In the genomic region with DNA sequence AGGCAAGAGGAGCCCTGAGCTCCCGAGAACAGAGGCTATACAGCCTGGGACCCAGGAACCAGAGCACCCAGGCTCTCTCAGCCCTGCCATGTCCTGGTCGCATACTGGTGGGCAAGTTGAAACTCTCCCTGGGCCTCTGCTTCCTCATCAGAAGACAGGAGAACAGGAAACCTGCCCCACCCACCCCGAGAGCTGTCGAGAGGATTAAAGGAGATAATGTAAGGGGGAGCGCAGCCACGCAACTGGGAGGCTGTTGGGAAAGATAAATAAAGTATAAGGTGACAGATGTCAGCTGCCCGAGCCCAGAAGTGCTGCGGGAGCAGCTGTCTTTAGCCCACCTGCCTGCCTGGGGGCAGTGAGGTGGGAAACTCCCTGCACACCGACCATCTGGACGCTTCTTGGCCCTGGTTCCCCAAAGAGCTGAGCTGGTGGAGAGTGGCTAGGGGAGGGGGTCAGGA, we compare ENCODE assay signal across 1 cellular context.
TF ChIP-seq lines count a peak whose summit lies in the region.

No MANE protein-coding gene starts in this region.

TF ChIP-seq in K562, 482 proteins besides CTCF, POLR2A, EP300 and RAD21 (continued from another document and continues in another):
- peak; percentile 95 for TF ChIP-seq TCF3 (CRISPR knock-in tag; IDR thresholded peaks at IDR 0.05)
- TF ChIP-seq, protein P1, sequence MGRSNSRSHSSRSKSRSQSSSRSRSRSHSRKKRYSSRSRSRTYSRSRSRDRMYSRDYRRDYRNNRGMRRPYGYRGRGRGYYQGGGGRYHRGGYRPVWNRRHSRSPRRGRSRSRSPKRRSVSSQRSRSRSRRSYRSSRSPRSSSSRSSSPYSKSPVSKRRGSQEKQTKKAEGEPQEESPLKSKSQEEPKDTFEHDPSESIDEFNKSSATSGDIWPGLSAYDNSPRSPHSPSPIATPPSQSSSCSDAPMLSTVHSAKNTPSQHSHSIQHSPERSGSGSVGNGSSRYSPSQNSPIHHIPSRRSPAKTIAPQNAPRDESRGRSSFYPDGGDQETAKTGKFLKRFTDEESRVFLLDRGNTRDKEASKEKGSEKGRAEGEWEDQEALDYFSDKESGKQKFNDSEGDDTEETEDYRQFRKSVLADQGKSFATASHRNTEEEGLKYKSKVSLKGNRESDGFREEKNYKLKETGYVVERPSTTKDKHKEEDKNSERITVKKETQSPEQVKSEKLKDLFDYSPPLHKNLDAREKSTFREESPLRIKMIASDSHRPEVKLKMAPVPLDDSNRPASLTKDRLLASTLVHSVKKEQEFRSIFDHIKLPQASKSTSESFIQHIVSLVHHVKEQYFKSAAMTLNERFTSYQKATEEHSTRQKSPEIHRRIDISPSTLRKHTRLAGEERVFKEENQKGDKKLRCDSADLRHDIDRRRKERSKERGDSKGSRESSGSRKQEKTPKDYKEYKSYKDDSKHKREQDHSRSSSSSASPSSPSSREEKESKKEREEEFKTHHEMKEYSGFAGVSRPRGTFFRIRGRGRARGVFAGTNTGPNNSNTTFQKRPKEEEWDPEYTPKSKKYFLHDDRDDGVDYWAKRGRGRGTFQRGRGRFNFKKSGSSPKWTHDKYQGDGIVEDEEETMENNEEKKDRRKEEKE (IDR thresholded peaks at IDR 0.05; ENCODE audit: borderline replicate concordance in 1 of 2, control insufficient read depth in 1 of 2, low read depth in 2 of 2, low read length in 1 of 2) = no peak
- TF ChIP-seq COPS2 (conservative IDR thresholded peaks at IDR 0.05) = no peak
- no peak for TF ChIP-seq TAF15 (IDR thresholded peaks at IDR 0.05; ENCODE audit: low read depth, low read length)
- TF ChIP-seq RBBP5 (IDR thresholded peaks at IDR 0.05; ENCODE audit: borderline replicate concordance, insufficient read depth, low read length, poor library complexity, severe bottlenecking) = no peak
- no peak for TF ChIP-seq RB1 (IDR thresholded peaks at IDR 0.05; ENCODE audit: low read depth)
- TF ChIP-seq NFIX (CRISPR knock-in tag; IDR thresholded peaks at IDR 0.05; ENCODE audit: low read depth) = no peak
- TF ChIP-seq, protein P2, sequence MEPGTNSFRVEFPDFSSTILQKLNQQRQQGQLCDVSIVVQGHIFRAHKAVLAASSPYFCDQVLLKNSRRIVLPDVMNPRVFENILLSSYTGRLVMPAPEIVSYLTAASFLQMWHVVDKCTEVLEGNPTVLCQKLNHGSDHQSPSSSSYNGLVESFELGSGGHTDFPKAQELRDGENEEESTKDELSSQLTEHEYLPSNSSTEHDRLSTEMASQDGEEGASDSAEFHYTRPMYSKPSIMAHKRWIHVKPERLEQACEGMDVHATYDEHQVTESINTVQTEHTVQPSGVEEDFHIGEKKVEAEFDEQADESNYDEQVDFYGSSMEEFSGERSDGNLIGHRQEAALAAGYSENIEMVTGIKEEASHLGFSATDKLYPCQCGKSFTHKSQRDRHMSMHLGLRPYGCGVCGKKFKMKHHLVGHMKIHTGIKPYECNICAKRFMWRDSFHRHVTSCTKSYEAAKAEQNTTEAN (CRISPR knock-in tag; IDR thresholded peaks at IDR 0.05) = no peak
- no peak for TF ChIP-seq ZNF561 (CRISPR knock-in tag; conservative IDR thresholded peaks at IDR 0.05)
- TF ChIP-seq HDGF (IDR thresholded peaks at IDR 0.05) = no peak
- TF ChIP-seq GABPB1 (CRISPR knock-in tag; IDR thresholded peaks at IDR 0.05) = 0 out of 2 replicates have a peak, but pooled peaks have one; percentile 23
- peak; percentile 53; the same call in 1 of the 2 replicates for TF ChIP-seq NBN (IDR thresholded peaks at IDR 0.05; ENCODE audit: low read depth)
- TF ChIP-seq, protein P3, sequence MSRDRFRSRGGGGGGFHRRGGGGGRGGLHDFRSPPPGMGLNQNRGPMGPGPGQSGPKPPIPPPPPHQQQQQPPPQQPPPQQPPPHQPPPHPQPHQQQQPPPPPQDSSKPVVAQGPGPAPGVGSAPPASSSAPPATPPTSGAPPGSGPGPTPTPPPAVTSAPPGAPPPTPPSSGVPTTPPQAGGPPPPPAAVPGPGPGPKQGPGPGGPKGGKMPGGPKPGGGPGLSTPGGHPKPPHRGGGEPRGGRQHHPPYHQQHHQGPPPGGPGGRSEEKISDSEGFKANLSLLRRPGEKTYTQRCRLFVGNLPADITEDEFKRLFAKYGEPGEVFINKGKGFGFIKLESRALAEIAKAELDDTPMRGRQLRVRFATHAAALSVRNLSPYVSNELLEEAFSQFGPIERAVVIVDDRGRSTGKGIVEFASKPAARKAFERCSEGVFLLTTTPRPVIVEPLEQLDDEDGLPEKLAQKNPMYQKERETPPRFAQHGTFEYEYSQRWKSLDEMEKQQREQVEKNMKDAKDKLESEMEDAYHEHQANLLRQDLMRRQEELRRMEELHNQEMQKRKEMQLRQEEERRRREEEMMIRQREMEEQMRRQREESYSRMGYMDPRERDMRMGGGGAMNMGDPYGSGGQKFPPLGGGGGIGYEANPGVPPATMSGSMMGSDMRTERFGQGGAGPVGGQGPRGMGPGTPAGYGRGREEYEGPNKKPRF (IDR thresholded peaks at IDR 0.05; ENCODE audit: low read depth, low read length) = no peak
- no peak for TF ChIP-seq ZNF23 (CRISPR knock-in tag; IDR thresholded peaks at IDR 0.05)
- peak; percentile 91 for TF ChIP-seq TAL1 (IDR thresholded peaks at IDR 0.05)
- peak; percentile 59; the same call in 1 of the 2 replicates for TF ChIP-seq SMARCE1 (IDR thresholded peaks at IDR 0.05)
- no peak for TF ChIP-seq SMAD1 (IDR thresholded peaks at IDR 0.05; ENCODE audit: low read depth, low read length, partially characterized antibody)
- TF ChIP-seq HDAC3 (IDR thresholded peaks at IDR 0.05; ENCODE audit: borderline replicate concordance, partially characterized antibody) = peak; percentile 38
- TF ChIP-seq ZNF143 (CRISPR knock-in tag; IDR thresholded peaks at IDR 0.05) = no peak
- TF ChIP-seq, protein P4, sequence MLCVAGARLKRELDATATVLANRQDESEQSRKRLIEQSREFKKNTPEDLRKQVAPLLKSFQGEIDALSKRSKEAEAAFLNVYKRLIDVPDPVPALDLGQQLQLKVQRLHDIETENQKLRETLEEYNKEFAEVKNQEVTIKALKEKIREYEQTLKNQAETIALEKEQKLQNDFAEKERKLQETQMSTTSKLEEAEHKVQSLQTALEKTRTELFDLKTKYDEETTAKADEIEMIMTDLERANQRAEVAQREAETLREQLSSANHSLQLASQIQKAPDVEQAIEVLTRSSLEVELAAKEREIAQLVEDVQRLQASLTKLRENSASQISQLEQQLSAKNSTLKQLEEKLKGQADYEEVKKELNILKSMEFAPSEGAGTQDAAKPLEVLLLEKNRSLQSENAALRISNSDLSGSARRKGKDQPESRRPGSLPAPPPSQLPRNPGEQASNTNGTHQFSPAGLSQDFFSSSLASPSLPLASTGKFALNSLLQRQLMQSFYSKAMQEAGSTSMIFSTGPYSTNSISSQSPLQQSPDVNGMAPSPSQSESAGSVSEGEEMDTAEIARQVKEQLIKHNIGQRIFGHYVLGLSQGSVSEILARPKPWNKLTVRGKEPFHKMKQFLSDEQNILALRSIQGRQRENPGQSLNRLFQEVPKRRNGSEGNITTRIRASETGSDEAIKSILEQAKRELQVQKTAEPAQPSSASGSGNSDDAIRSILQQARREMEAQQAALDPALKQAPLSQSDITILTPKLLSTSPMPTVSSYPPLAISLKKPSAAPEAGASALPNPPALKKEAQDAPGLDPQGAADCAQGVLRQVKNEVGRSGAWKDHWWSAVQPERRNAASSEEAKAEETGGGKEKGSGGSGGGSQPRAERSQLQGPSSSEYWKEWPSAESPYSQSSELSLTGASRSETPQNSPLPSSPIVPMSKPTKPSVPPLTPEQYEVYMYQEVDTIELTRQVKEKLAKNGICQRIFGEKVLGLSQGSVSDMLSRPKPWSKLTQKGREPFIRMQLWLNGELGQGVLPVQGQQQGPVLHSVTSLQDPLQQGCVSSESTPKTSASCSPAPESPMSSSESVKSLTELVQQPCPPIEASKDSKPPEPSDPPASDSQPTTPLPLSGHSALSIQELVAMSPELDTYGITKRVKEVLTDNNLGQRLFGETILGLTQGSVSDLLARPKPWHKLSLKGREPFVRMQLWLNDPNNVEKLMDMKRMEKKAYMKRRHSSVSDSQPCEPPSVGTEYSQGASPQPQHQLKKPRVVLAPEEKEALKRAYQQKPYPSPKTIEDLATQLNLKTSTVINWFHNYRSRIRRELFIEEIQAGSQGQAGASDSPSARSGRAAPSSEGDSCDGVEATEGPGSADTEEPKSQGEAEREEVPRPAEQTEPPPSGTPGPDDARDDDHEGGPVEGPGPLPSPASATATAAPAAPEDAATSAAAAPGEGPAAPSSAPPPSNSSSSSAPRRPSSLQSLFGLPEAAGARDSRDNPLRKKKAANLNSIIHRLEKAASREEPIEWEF (CRISPR knock-in tag; IDR thresholded peaks at IDR 0.05) = peak; percentile 77
- no peak for TF ChIP-seq EHMT2 (IDR thresholded peaks at IDR 0.05)
- no peak for TF ChIP-seq ZNF311 (CRISPR knock-in tag; IDR thresholded peaks at IDR 0.05)
- TF ChIP-seq, protein P5, sequence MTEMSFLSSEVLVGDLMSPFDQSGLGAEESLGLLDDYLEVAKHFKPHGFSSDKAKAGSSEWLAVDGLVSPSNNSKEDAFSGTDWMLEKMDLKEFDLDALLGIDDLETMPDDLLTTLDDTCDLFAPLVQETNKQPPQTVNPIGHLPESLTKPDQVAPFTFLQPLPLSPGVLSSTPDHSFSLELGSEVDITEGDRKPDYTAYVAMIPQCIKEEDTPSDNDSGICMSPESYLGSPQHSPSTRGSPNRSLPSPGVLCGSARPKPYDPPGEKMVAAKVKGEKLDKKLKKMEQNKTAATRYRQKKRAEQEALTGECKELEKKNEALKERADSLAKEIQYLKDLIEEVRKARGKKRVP (CRISPR knock-in tag; IDR thresholded peaks at IDR 0.05) = no peak
- TF ChIP-seq PHF8 (IDR thresholded peaks at IDR 0.05; ENCODE audit: borderline replicate concordance, low read length) = peak; percentile 30; the same call in 1 of the 2 replicates
- no peak for TF ChIP-seq SETDB1 (IDR thresholded peaks at IDR 0.05; ENCODE audit: low read length)
- no peak for TF ChIP-seq ZNF121 (CRISPR knock-in tag; conservative IDR thresholded peaks at IDR 0.05)
- TF ChIP-seq, protein P6, sequence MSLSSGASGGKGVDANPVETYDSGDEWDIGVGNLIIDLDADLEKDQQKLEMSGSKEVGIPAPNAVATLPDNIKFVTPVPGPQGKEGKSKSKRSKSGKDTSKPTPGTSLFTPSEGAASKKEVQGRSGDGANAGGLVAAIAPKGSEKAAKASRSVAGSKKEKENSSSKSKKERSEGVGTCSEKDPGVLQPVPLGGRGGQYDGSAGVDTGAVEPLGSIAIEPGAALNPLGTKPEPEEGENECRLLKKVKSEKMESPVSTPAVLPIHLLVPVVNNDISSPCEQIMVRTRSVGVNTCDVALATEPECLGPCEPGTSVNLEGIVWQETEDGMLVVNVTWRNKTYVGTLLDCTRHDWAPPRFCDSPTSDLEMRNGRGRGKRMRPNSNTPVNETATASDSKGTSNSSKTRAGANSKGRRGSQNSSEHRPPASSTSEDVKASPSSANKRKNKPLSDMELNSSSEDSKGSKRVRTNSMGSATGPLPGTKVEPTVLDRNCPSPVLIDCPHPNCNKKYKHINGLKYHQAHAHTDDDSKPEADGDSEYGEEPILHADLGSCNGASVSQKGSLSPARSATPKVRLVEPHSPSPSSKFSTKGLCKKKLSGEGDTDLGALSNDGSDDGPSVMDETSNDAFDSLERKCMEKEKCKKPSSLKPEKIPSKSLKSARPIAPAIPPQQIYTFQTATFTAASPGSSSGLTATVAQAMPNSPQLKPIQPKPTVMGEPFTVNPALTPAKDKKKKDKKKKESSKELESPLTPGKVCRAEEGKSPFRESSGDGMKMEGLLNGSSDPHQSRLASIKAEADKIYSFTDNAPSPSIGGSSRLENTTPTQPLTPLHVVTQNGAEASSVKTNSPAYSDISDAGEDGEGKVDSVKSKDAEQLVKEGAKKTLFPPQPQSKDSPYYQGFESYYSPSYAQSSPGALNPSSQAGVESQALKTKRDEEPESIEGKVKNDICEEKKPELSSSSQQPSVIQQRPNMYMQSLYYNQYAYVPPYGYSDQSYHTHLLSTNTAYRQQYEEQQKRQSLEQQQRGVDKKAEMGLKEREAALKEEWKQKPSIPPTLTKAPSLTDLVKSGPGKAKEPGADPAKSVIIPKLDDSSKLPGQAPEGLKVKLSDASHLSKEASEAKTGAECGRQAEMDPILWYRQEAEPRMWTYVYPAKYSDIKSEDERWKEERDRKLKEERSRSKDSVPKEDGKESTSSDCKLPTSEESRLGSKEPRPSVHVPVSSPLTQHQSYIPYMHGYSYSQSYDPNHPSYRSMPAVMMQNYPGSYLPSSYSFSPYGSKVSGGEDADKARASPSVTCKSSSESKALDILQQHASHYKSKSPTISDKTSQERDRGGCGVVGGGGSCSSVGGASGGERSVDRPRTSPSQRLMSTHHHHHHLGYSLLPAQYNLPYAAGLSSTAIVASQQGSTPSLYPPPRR (CRISPR knock-in tag; IDR thresholded peaks at IDR 0.05; ENCODE audit: borderline replicate concordance) = 0 out of 2 replicates have a peak, but pooled peaks have one; percentile 52
- peak; percentile 53; the same call in 1 of the 2 replicates for TF ChIP-seq ZEB2 (IDR thresholded peaks at IDR 0.05)
- 0 out of 2 replicates have a peak, but pooled peaks have one; percentile 44 for TF ChIP-seq MXI1 (IDR thresholded peaks at IDR 0.05; ENCODE audit: low read depth, low read length)
- TF ChIP-seq, protein P7, sequence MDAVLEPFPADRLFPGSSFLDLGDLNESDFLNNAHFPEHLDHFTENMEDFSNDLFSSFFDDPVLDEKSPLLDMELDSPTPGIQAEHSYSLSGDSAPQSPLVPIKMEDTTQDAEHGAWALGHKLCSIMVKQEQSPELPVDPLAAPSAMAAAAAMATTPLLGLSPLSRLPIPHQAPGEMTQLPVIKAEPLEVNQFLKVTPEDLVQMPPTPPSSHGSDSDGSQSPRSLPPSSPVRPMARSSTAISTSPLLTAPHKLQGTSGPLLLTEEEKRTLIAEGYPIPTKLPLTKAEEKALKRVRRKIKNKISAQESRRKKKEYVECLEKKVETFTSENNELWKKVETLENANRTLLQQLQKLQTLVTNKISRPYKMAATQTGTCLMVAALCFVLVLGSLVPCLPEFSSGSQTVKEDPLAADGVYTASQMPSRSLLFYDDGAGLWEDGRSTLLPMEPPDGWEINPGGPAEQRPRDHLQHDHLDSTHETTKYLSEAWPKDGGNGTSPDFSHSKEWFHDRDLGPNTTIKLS (IDR thresholded peaks at IDR 0.05; ENCODE audit: borderline replicate concordance, low read depth) = peak; percentile 17; the same call in 1 of the 2 replicates
- no peak for TF ChIP-seq SRSF1 (IDR thresholded peaks at IDR 0.05; ENCODE audit: low read depth, low read length)
- no peak for TF ChIP-seq HDAC6 (IDR thresholded peaks at IDR 0.05; ENCODE audit: low read depth, low read length)
- peak; percentile 94 for TF ChIP-seq TEAD4 (IDR thresholded peaks at IDR 0.05; ENCODE audit: low read length)
- no peak for TF ChIP-seq TEAD4 (CRISPR knock-in tag; IDR thresholded peaks at IDR 0.05; ENCODE audit: borderline replicate concordance)
- peak in 1 of 2 experiments; percentile 68; a peak in 1 of 4 replicates for TF ChIP-seq RCOR1 (IDR thresholded peaks at IDR 0.05; ENCODE audit: borderline replicate concordance in 1 of 2, low read depth in 2 of 2, low read length in 2 of 2)
- TF ChIP-seq BHLHE40 (IDR thresholded peaks at IDR 0.05; ENCODE audit: low read length) = peak; percentile 75
- TF ChIP-seq ZFX (CRISPR knock-in tag; IDR thresholded peaks at IDR 0.05) = peak; percentile 71
- TF ChIP-seq, protein P8, sequence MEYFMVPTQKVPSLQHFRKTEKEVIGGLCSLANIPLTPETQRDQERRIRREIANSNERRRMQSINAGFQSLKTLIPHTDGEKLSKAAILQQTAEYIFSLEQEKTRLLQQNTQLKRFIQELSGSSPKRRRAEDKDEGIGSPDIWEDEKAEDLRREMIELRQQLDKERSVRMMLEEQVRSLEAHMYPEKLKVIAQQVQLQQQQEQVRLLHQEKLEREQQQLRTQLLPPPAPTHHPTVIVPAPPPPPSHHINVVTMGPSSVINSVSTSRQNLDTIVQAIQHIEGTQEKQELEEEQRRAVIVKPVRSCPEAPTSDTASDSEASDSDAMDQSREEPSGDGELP (CRISPR knock-in tag; IDR thresholded peaks at IDR 0.05; ENCODE audit: borderline replicate concordance) = peak; percentile 90
- no peak for TF ChIP-seq GABPB2 (CRISPR knock-in tag; conservative IDR thresholded peaks at IDR 0.05)
- no peak for TF ChIP-seq ETV1 (tag; conservative IDR thresholded peaks at IDR 0.05; ENCODE audit: low read depth)
- TF ChIP-seq MAFK (IDR thresholded peaks at IDR 0.05; ENCODE audit: low read length) = no peak
